ENCODE assay signal across 8 cellular contexts in the genomic region with DNA sequence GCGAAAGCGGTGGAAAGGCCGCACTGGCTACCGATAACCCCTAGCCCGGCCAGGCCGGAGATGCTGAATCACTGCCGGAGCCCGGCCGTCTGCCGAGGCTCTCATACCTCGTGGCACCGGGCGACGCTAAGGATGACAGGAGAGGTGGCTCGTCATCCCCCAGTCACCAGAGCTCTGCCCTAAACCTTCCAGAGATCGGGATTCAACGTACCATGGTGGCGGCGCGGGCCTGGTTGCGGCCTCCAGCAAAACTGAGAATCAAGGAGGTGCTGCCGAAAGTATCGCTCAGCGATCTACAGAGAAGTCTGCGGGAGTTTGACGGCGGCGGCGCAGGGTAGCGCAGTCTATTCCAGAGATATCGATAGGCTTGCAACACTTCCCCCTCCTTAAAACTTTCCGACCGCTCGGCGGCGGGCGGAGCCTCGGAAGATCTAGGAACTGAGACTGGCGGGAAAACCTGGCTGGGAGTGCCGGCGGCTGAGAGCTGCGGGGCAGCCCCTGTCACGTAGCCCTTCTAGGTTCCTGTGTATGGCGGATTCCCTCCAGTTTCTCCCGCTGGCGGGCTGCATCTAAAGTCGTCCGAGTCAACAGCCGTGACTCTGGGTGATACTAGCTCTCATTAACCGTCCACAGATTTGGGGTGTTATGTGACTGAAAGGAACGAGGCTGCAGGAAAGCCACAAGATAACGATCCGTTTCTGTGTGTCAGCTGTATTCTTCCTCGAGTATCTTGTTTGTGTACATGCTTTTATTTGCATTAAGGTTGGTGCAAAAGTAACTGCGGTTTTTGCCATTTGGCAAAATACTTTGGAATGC. TPM values are rescaled to one million over a fixed set of nuclear protein-coding genes. Genes with fewer than 3 reads are reported as not detected.
A peak's percentile ranks its signal among the peaks of the same experiment; 100 is the strongest.
DNase-seq lines count a peak whose midpoint lies in the region; ATAC-seq and TF ChIP-seq lines count a peak whose summit lies in the region.

A gene (minus strand): TSS at position 301 of the 816 bp plus-strand sequence. CDS start 87 bp downstream, at position 214.

- H3K4me3 ChIP-seq in AG04449 (ENCODE audit: low read depth, low read length), result peak within 1 kb of the TSS; percentile 93
- peak within 1 kb of the TSS; percentile 73 for H3K4me3 ChIP-seq in WERI-Rb-1 (ENCODE audit: low read depth, low read length)
- peak within 1 kb of the TSS; percentile 72 to 98 (median 93) for H3K4me3 ChIP-seq in mammary epithelial cell (replicated peaks in 1 of 3; ENCODE audit: insufficient read depth in 1 of 3, low read depth in 2 of 3, low read length in 3 of 3)
- H3K4me3 ChIP-seq in smooth muscle cell, result peak within 1 kb of the TSS; percentile 70

- in situ Hi-C loops in mammary epithelial cell (cut with MboI; ENCODE audit: low sequenced_read_pairs in 2 of 2), result loop anchor here (10.0 to 25.0 kb wide), 2 partner anchors 367 to 385 kb away; a partner anchor contains a TSS

- H3K4me1 ChIP-seq in mammary epithelial cell (ENCODE audit: insufficient read depth, low read length) (peaks cover 5% of the 10 kb centered on the region), smooth muscle cell (ENCODE audit: low read depth) (peaks cover 10% of the 10 kb centered on the region)

- peak; percentile 91 for ATAC-seq in GM18873 (IDR thresholded peaks at IDR 0.05; ENCODE audit: low FRiP score, unreplicated experiment)
- ATAC-seq in HG03139 (IDR thresholded peaks at IDR 0.05; ENCODE audit: unreplicated experiment), result peak; percentile 91

- H3K27me3 ChIP-seq in WERI-Rb-1 (ENCODE audit: insufficient read depth, low read depth, severe bottlenecking) (no peaks in the 10 kb centered on the region), mammary epithelial cell (ENCODE audit: insufficient read depth, low read length) (no peaks in the 10 kb centered on the region), smooth muscle cell (ENCODE audit: low read depth) (no peaks in the 10 kb centered on the region)

- H3K9ac ChIP-seq in mammary epithelial cell (ENCODE audit: insufficient read depth, low read length) (peak within 1 kb of the TSS; percentile 98), smooth muscle cell (ENCODE audit: low read depth) (peak within 1 kb of the TSS; percentile 94)

- H4K20me1 ChIP-seq in mammary epithelial cell (ENCODE audit: insufficient read depth, low read length) (no peaks in the 10 kb centered on the region), smooth muscle cell (ENCODE audit: low read depth) (no peaks in the 10 kb centered on the region)

- H3K9me3 ChIP-seq in WERI-Rb-1 (ENCODE audit: severe bottlenecking) (no peaks in the 10 kb centered on the region), mammary epithelial cell (replicated peaks; ENCODE audit: insufficient read depth, low read length) (no peaks in the 10 kb centered on the region), smooth muscle cell (replicated peaks; ENCODE audit: low read depth) (no peaks in the 10 kb centered on the region)

- POLR2A ChIA-PET in AG04449 (lab: Yijun Ruan, JAX), result interaction anchor here (0.9 to 1.5 kb wide), 2 partner anchors 20 to 372 kb away, joined by 3 to 7 read pairs; a partner anchor contains a TSS

- H2AFZ ChIP-seq in mammary epithelial cell (ENCODE audit: low read depth, low read length), result peak within 1 kb of the TSS; percentile 99
- peak within 1 kb of the TSS; percentile 96 for H2AFZ ChIP-seq in smooth muscle cell (ENCODE audit: low read depth)

- dilution Hi-C loops in mammary epithelial cell (cut with HindIII; ENCODE audit: low sequenced_read_pairs), result no loop called here

- peak; percentile 5 for TF ChIP-seq CTCF in AG04449 (IDR thresholded peaks at IDR 0.05; ENCODE audit: insufficient read depth, low read length, missing control alignments)
- no peak for TF ChIP-seq CTCF in WERI-Rb-1 (IDR thresholded peaks at IDR 0.05; ENCODE audit: low read depth, low read length)
- TF ChIP-seq CTCF in mammary epithelial cell (conservative IDR thresholded peaks at IDR 0.05 in 1 of 2, IDR thresholded peaks at IDR 0.05 in 1 of 2; ENCODE audit: extremely low read depth in 1 of 2, insufficient read depth in 1 of 2, low read depth in 1 of 2, low read length in 2 of 2), result peak in 1 of 2 donors; percentile 20
- TF ChIP-seq CTCF in smooth muscle cell (IDR thresholded peaks at IDR 0.05; ENCODE audit: borderline replicate concordance, insufficient read depth, poor library complexity, severe bottlenecking), result peak; percentile 6

- H3K27ac ChIP-seq in WERI-Rb-1 (peak within 1 kb of the TSS; percentile 92), mammary epithelial cell (ENCODE audit: insufficient read depth, low read depth, low read length) (peak within 1 kb of the TSS; percentile 97), smooth muscle cell (ENCODE audit: low read depth) (peak within 1 kb of the TSS; percentile 88)

- DNase-seq in AG04449 (ENCODE audit: low read depth, low spot score) (peak; percentile 78), NCI-H2227 (lab: John Stamatoyannopoulos, UW; ENCODE audit: unreplicated experiment) (peak; percentile 97), WERI-Rb-1 (peak; percentile 96), mammary epithelial cell (peak; percentile 96), iPS-NIHi7 (ENCODE audit: extremely low spot score) (peak; percentile 95), smooth muscle cell (lab: John Stamatoyannopoulos, UW; ENCODE audit: unreplicated experiment) (peak; percentile 73)

- 3% methylated on average over 33 of the region's 55 CpGs for WGBS in mammary epithelial cell (ENCODE audit: low coverage, missing lambda C conversion rate)
- under 1% methylated on average over 55 of the region's 55 CpGs for WGBS in smooth muscle cell (ENCODE audit: low lambda C conversion rate)

- BruUV-seq in mammary epithelial cell (replicated peaks; lab: Mats Ljungman, UMichigan), result no TSS peak

- intact Hi-C loops in mammary epithelial cell (cut with micrococcal nuclease), result loop anchor here (1.0 to 10.0 kb wide), 5 partner anchors 21 to 685 kb away; a partner anchor contains a TSS

- H3K36me3 ChIP-seq in WERI-Rb-1, result peaks cover 34% of the 10 kb centered on the region
- H3K36me3 ChIP-seq in mammary epithelial cell (ENCODE audit: insufficient read depth, low read length), result peaks cover 13% of the 10 kb centered on the region
- peaks cover 11% of the 10 kb centered on the region for H3K36me3 ChIP-seq in smooth muscle cell (ENCODE audit: low read depth)

- CTCF ChIA-PET in AG04449 (lab: Yijun Ruan, JAX), result interaction anchor here (0.9 to 1.1 kb wide), 2 partner anchors 9 to 20 kb away, joined by 5 read pairs; a partner anchor contains a TSS
- CTCF ChIA-PET in mammary epithelial cell (lab: Charles Lee; ENCODE audit: low non-redundant PET), result no interaction called here

- H3F3A ChIP-seq in smooth muscle cell (ENCODE audit: low read depth), result no peaks in the 10 kb centered on the region

- peaks cover 43% of the 10 kb centered on the region for H3K79me2 ChIP-seq in mammary epithelial cell (ENCODE audit: insufficient read depth, low read length)
- H3K79me2 ChIP-seq in smooth muscle cell (ENCODE audit: low read depth), result peaks cover 36% of the 10 kb centered on the region

- H3K4me2 ChIP-seq in mammary epithelial cell (ENCODE audit: insufficient read depth, low read depth, low read length) (peak within 1 kb of the TSS; percentile 90), smooth muscle cell (peak within 1 kb of the TSS; percentile 91)

RNA-seq across cellular contexts. Expression of the gene that starts here (rescaled TPM):
- total RNA-seq in mammary epithelial cell (100 to 1,000 TPM; 107 to 154 TPM), smooth muscle cell (205 and 207 TPM in 2 replicates)
- polyA plus RNA-seq in mammary epithelial cell (162 TPM), smooth muscle cell (236 and 256 TPM in 2 replicates)
- 147 TPM for polyA minus RNA-seq in mammary epithelial cell

Comparison
In these comparisons a context has a peak if more than half of its experiments do, and no peak if none do; other contexts are left out.
1. Peak in every context shown above with its lines: DNase-seq, ATAC-seq, H3K4me3 ChIP-seq and H3K27ac ChIP-seq.